In genomic region chr6:12485837-12486236, GRCh38 we compare ENCODE assay signal across 32 cellular contexts.
"Had no signal": no experiment of that assay in that cellular context is flagged by ENCODE, and none has a peak within 500 bp of the region (broad histone marks: within the 10 kb centered on the region; RNA-seq: fewer than 3 reads in every experiment).

No MANE protein-coding gene starts in this region.

- H3K4me3 ChIP-seq: esophagus muscularis mucosa, gastroesophageal sphincter, heart right ventricle, hepatocyte had no signal

- H3K27ac Mint-ChIP-seq: activated B cell treated with CpG ODN at 0.5 μM for 24 hours; activated CD4-positive, alpha-beta memory T cell treated with anti-CD3 and anti-CD28 coated beads, Interleukin-2, amount 10 ng/mL, durations not matched to agents 7 days and 5 days; activated naive CD8-positive, alpha-beta T cell; activated T-helper 17 cell treated with anti-CD3 and anti-CD28 coated beads, Interleukin-2, amount 50 U/mL, for 72 hours; effector memory CD8-positive, alpha-beta T cell; T-helper 17 cell; T-helper 2 cell treated with Interferon-gamma antibody and Interleukin-4, amounts not matched to agents 5 μg/mL and 100 μg/mL, for 36 hours had no signal

- H3K4me2 ChIP-seq: hepatocyte had no signal

- FAIRE-seq: astrocyte, bronchial epithelial cell had no signal

- H2AFZ ChIP-seq: hepatocyte had no signal

- H3K36me3 Mint-ChIP-seq: activated naive CD8-positive, alpha-beta T cell had no signal

- H3K27me3 Mint-ChIP-seq: activated B cell treated with CpG ODN at 0.5 μM for 24 hours; activated CD4-positive, alpha-beta memory T cell treated with anti-CD3 and anti-CD28 coated beads, Interleukin-2, amount 10 ng/mL, durations not matched to agents 7 days and 5 days; activated naive CD8-positive, alpha-beta T cell; central memory CD8-positive, alpha-beta T cell; effector memory CD8-positive, alpha-beta T cell had no signal

- H3K79me2 ChIP-seq: hepatocyte had no signal

- H3K4me3 Mint-ChIP-seq: activated B cell treated with CpG ODN at 0.5 μM for 24 hours; activated CD4-positive, alpha-beta memory T cell treated with anti-CD3 and anti-CD28 coated beads, Interleukin-2, amount 10 ng/mL, durations not matched to agents 7 days and 5 days; activated naive CD8-positive, alpha-beta T cell; activated T-cell treated with anti-CD3 and anti-CD28 coated beads, Interleukin-2, amount 50 U/mL, for 4 hours; activated T-helper 17 cell treated with anti-CD3 and anti-CD28 coated beads, Interleukin-2, amount 50 U/mL, for 72 hours; central memory CD8-positive, alpha-beta T cell; effector memory CD8-positive, alpha-beta T cell; T-helper 17 cell; T-helper 2 cell treated with Interferon-gamma antibody and Interleukin-4, amounts not matched to agents 5 μg/mL and 100 μg/mL, for 36 hours had no signal

- H3K4me1 Mint-ChIP-seq: activated CD4-positive, alpha-beta memory T cell treated with anti-CD3 and anti-CD28 coated beads, Interleukin-2, amount 10 ng/mL, durations not matched to agents 7 days and 5 days; activated T-helper 17 cell treated with anti-CD3 and anti-CD28 coated beads, Interleukin-2, amount 50 U/mL, for 72 hours; central memory CD8-positive, alpha-beta T cell had no signal

- H3K9me3 Mint-ChIP-seq: activated B cell treated with CpG ODN at 0.5 μM for 24 hours; activated CD4-positive, alpha-beta memory T cell treated with anti-CD3 and anti-CD28 coated beads, Interleukin-2, amount 10 ng/mL, durations not matched to agents 7 days and 5 days; activated T-cell treated with anti-CD3 and anti-CD28 coated beads, Interleukin-2, amount 50 U/mL, for 4 hours; activated T-helper 17 cell treated with anti-CD3 and anti-CD28 coated beads, Interleukin-2, amount 50 U/mL, for 72 hours; central memory CD8-positive, alpha-beta T cell; effector memory CD8-positive, alpha-beta T cell; T-helper 2 cell treated with Interferon-gamma antibody and Interleukin-4, amounts not matched to agents 5 μg/mL and 100 μg/mL, for 36 hours had no signal

- H3K36me3 ChIP-seq: brain microvascular endothelial cell, esophagus muscularis mucosa, gastroesophageal sphincter, heart right ventricle, WERI-Rb-1 had no signal

- ATAC-seq: activated CD4-positive, CD25-positive, alpha-beta regulatory T cell treated with anti-CD3 and anti-CD28 coated beads, Interleukin-2, amount 50 U/mL, for 24 hours; activated T-cell treated with anti-CD3 and anti-CD28 coated beads, Interleukin-2, amount 50 U/mL, for 4 hours; activated T-helper 17 cell treated with anti-CD3 and anti-CD28 coated beads, Interleukin-2, amount 50 U/mL, for 72 hours; effector memory CD8-positive, alpha-beta T cell; gastroesophageal sphincter; heart right ventricle; T-helper 17 cell had no signal

- H3K27me3 ChIP-seq: brain microvascular endothelial cell, esophagus muscularis mucosa, gastroesophageal sphincter, heart right ventricle, hepatocyte had no signal

- DNase-seq: activated B cell treated with CpG ODN at 0.5 μM for 24 hours; activated CD4-positive, alpha-beta memory T cell treated with anti-CD3 and anti-CD28 coated beads, Interleukin-2, amount 10 ng/mL, durations not matched to agents 7 days and 5 days; activated CD4-positive, alpha-beta T cell treated with anti-CD3 and anti-CD28 coated beads for 48 hours; activated CD8-positive, alpha-beta memory T cell treated with anti-CD3 and anti-CD28 coated beads, Interleukin-2, amount 50 U/mL, for 48 hours; activated effector memory CD4-positive, alpha-beta T cell treated with Interleukin-2 at 50 U/mL for 16 hours; activated gamma-delta T cell treated with Interleukin-2 at 50 U/mL for 16 hours; activated naive CD4-positive, alpha-beta T cell treated with anti-CD3 and anti-CD28 coated beads, Interleukin-2, amount 50 U/mL, for 16 hours; activated naive CD4-positive, alpha-beta T cell treated with Interleukin-2 at 50 U/mL for 16 hours; activated T-cell treated with anti-CD3 and anti-CD28 coated beads, Interleukin-2, amount 50 U/mL, for 4 hours; amniotic stem cell; anterior cingulate cortex; brain microvascular endothelial cell; cortex of kidney; dermis blood vessel endothelial cell; effector CD4-positive, alpha-beta T cell; effector memory CD8-positive, alpha-beta T cell; erythroblast; foreskin melanocyte; heart right ventricle; T-helper 17 cell; T1000; WERI-Rb-1 had no signal

- H3K27ac ChIP-seq: brain microvascular endothelial cell, esophagus muscularis mucosa, gastroesophageal sphincter, heart right ventricle, hepatocyte, WERI-Rb-1 had no signal

- H3K9me3 ChIP-seq: esophagus muscularis mucosa, gastroesophageal sphincter had no signal
